Comparison of ENCODE assay signal across 8 cellular contexts in genomic region chr9:127779136-127779981, GRCh38. TPM values are rescaled to one million over a fixed set of nuclear protein-coding genes. Genes with fewer than 3 reads are reported as not detected.
DNase-seq lines count a peak whose midpoint lies in the region; ATAC-seq and TF ChIP-seq lines count a peak whose summit lies in the region.

No MANE protein-coding gene starts in this region.

- H2AFZ ChIP-seq in hepatocyte: no peak overlapping the region

- no peaks in the 10 kb centered on the region for H3K36me3 Mint-ChIP-seq in endodermal cell (ENCODE audit: low read depth)

- no peak overlapping the region for H3K27ac Mint-ChIP-seq in endodermal cell

- H3K4me3 ChIP-seq in endodermal cell (ENCODE audit: low read length) (no peak overlapping the region), A673 (ENCODE audit: low read depth, low read length, poor library complexity, severe bottlenecking) (no peak overlapping the region), hepatocyte (no peak overlapping the region)

- no TSS peak for BruUV-seq in A673 (replicated peaks; lab: Mats Ljungman, UMichigan)

- H3K9ac ChIP-seq in endodermal cell (ENCODE audit: extremely low read depth, low read length, poor library complexity, severe bottlenecking): no peak overlapping the region

- peak; percentile 31 for DNase-seq in T-helper 9 cell
- DNase-seq in endodermal cell: peak; percentile 57
- peak; percentile 46 to 49 for DNase-seq in stimulated activated CD4-positive, alpha-beta T cell treated with anti-CD3 and anti-CD28 coated beads, Interleukin-2, amount 100 ng/mL, for 48 hours
- no peak for DNase-seq in A673 (ENCODE audit: low spot score)
- DNase-seq in hepatocyte (ENCODE audit: low spot score): no peak

- H3K79me2 ChIP-seq in hepatocyte: no peaks in the 10 kb centered on the region

- POLR2A ChIA-PET in A673 (lab: Charles Lee; ENCODE audit: low non-redundant PET): no interaction called here

- ATAC-seq in GM18861 (IDR thresholded peaks at IDR 0.05; ENCODE audit: unreplicated experiment) (peak; percentile 40), HG02884 (IDR thresholded peaks at IDR 0.05; ENCODE audit: unreplicated experiment) (peak; percentile 36), HG03139 (IDR thresholded peaks at IDR 0.05; ENCODE audit: unreplicated experiment) (no peak)

- CTCF ChIA-PET in A673 (lab: Charles Lee): no interaction called here

- no peaks in the 10 kb centered on the region for H3K4me1 Mint-ChIP-seq in endodermal cell

- H4K20me1 ChIP-seq in hepatocyte (ENCODE audit: insufficient read depth, poor library complexity, severe bottlenecking): no peaks in the 10 kb centered on the region

- no peaks in the 10 kb centered on the region for H3K4me1 ChIP-seq in endodermal cell (ENCODE audit: control insufficient read depth, insufficient read depth, low read length)
- no peaks in the 10 kb centered on the region for H3K4me1 ChIP-seq in A673 (ENCODE audit: insufficient read depth, low read length, poor library complexity, severe bottlenecking)
- no peaks in the 10 kb centered on the region for H3K4me1 ChIP-seq in hepatocyte (ENCODE audit: insufficient read depth)

- no peaks in the 10 kb centered on the region for H3K9me2 ChIP-seq in hepatocyte (replicated peaks; ENCODE audit: insufficient read depth)

- no peaks in the 10 kb centered on the region for H3K27me3 ChIP-seq in endodermal cell (ENCODE audit: control insufficient read depth, insufficient read depth, low read length, poor library complexity, severe bottlenecking)
- H3K27me3 ChIP-seq in A673 (replicated peaks; ENCODE audit: insufficient read depth, low read depth, low read length, poor library complexity): no peaks in the 10 kb centered on the region
- H3K27me3 ChIP-seq in hepatocyte: no peaks in the 10 kb centered on the region

- no peak overlapping the region for H3K27ac ChIP-seq in endodermal cell (ENCODE audit: low read depth, low read length)
- no peak overlapping the region for H3K27ac ChIP-seq in A673 (ENCODE audit: low read depth, low read length, poor library complexity, severe bottlenecking)
- no peak overlapping the region for H3K27ac ChIP-seq in hepatocyte

- H3K36me3 ChIP-seq in endodermal cell (ENCODE audit: control insufficient read depth, insufficient read depth, low read length) (no peaks in the 10 kb centered on the region), A673 (ENCODE audit: insufficient read depth, low read length, poor library complexity, severe bottlenecking) (no peaks in the 10 kb centered on the region), hepatocyte (replicated peaks; ENCODE audit: insufficient read depth, low read depth) (no peaks in the 10 kb centered on the region)

- TF ChIP-seq CTCF in endodermal cell (conservative IDR thresholded peaks at IDR 0.05) (no peak), A673 (conservative IDR thresholded peaks at IDR 0.05; ENCODE audit: low read depth, low read length) (no peak), hepatocyte (IDR thresholded peaks at IDR 0.05; ENCODE audit: poor library complexity) (no peak)

- intact Hi-C loops in A673 (cut with micrococcal nuclease; ENCODE audit: unreplicated experiment): no loop called here

- H3K27me3 Mint-ChIP-seq in endodermal cell (ENCODE audit: insufficient read depth): no peaks in the 10 kb centered on the region

- WGBS in endodermal cell (ENCODE audit: insufficient coverage in 1 of 2, insufficient read length in 1 of 2), 2 experiments: 90 to 95% methylated on average over 13 to 17 of the region's 17 CpGs
- 88% methylated on average over 17 of the region's 17 CpGs for WGBS in hepatocyte (ENCODE audit: low lambda C conversion rate, missing lambda C conversion rate)

- no peaks in the 10 kb centered on the region for H3K9me3 ChIP-seq in endodermal cell (ENCODE audit: control insufficient read depth, low read length)
- no peaks in the 10 kb centered on the region for H3K9me3 ChIP-seq in A673 (ENCODE audit: low read depth, low read length, poor library complexity, severe bottlenecking)
- H3K9me3 ChIP-seq in hepatocyte (ENCODE audit: low read depth): no peaks in the 10 kb centered on the region

- no peak overlapping the region for H3K4me2 ChIP-seq in hepatocyte

- H3K4me3 Mint-ChIP-seq in endodermal cell: no peak overlapping the region

- no peaks in the 10 kb centered on the region for H3K9me3 Mint-ChIP-seq in endodermal cell

RNA-seq across cellular contexts. Expression of gene SH2D3C, which starts 0.9 kb away (rescaled TPM):
- total RNA-seq in endodermal cell (1 to 10 TPM in 1 of 2 donors, under 1 TPM in 1; 0.77 to 1.4 TPM), A673 (2021) (not detected in 2 replicates), hepatocyte (0.23 and 0.96 TPM in 2 replicates)
- 5.3 TPM for polyA plus RNA-seq in endodermal cell (2013, experiment 1 of 2)
- 5.3 TPM for polyA plus RNA-seq in endodermal cell (2013, experiment 2 of 2)
- 0.89 and 2.2 TPM in 2 replicates for polyA plus RNA-seq in hepatocyte

RNA-seq across cellular contexts. Expression of gene CDK9, which starts 6.5 kb away (rescaled TPM):
- total RNA-seq in endodermal cell (100 to 1,000 TPM in 1 of 2 donors, 10 to 100 TPM in 1; 97.1 to 101 TPM), A673 (2021) (68.0 and 77.7 TPM in 2 replicates), hepatocyte (53.5 and 84.6 TPM in 2 replicates)
- 58.2 TPM for polyA plus RNA-seq in endodermal cell (2013, experiment 1 of 2)
- polyA plus RNA-seq in endodermal cell (2013, experiment 2 of 2): 58.0 TPM
- 91.4 and 92.3 TPM in 2 replicates for polyA plus RNA-seq in hepatocyte

RNA-seq across cellular contexts. Expression of gene FPGS, which starts 23.3 kb away (rescaled TPM):
- total RNA-seq in endodermal cell (10 to 100 TPM; 75.2 to 76.4 TPM), A673 (2021) (74.9 and 78.2 TPM in 2 replicates), hepatocyte (27.4 and 30.9 TPM in 2 replicates)
- polyA plus RNA-seq in endodermal cell (2013, experiment 1 of 2): 46.4 TPM
- polyA plus RNA-seq in endodermal cell (2013, experiment 2 of 2): 42.8 TPM
- 48.5 and 52.2 TPM in 2 replicates for polyA plus RNA-seq in hepatocyte

RNA-seq across cellular contexts. Expression of gene TOR2A, which starts 44.3 kb away (rescaled TPM):
- total RNA-seq in endodermal cell (10 to 100 TPM; 15.7 to 16.7 TPM), A673 (2021) (9.1 and 9.2 TPM in 2 replicates), hepatocyte (16.8 and 17.1 TPM in 2 replicates)
- polyA plus RNA-seq in endodermal cell (2013, experiment 1 of 2): 19.2 TPM
- 15.7 TPM for polyA plus RNA-seq in endodermal cell (2013, experiment 2 of 2)
- 21.3 and 28.8 TPM in 2 replicates for polyA plus RNA-seq in hepatocyte

Comparison
In these comparisons a context has a peak if more than half of its experiments do, and no peak if none do; other contexts are left out.
1. DNase-seq: peak in T-helper 9 cell (single experiment), endodermal cell (single experiment) and stimulated activated CD4-positive, alpha-beta T cell treated with anti-CD3 and anti-CD28 coated beads, Interleukin-2, amount 100 ng/mL, for 48 hours (2 of 2); none in A673 (single experiment) and hepatocyte (single experiment).